Comparison of ENCODE assay signal across 7 cellular contexts in genomic region chr18:11751305-11752115, GRCh38.
DNase-seq lines count a peak whose midpoint lies in the region; ATAC-seq and TF ChIP-seq lines count a peak whose summit lies in the region.

No MANE protein-coding gene starts in this region.

- 8 to 22% (median 10%) methylated on average over 17 to 84 of the region's 84 CpGs for WGBS in stomach, 5 donors

- no peak for ATAC-seq in effector memory CD8-positive, alpha-beta T cell (replicated peaks)
- ATAC-seq in memory B cell (ENCODE audit: low read depth) = no peak
- ATAC-seq in GM18511 (IDR thresholded peaks at IDR 0.05; ENCODE audit: unreplicated experiment) = no peak

- H3K27me3 Mint-ChIP-seq in effector memory CD8-positive, alpha-beta T cell = peaks cover 58 to 70% of the 10 kb centered on the region in 2 donors
- peaks cover 24% of the 10 kb centered on the region for H3K27me3 Mint-ChIP-seq in memory B cell
- peaks cover 60 to 87% (median 70%) of the 10 kb centered on the region in 3 donors for H3K27me3 Mint-ChIP-seq in CD14-positive monocyte (ENCODE audit: low read depth in 3 of 3)

- no peaks in the 10 kb centered on the region for H3K9me3 Mint-ChIP-seq in effector memory CD8-positive, alpha-beta T cell
- no peaks in the 10 kb centered on the region for H3K9me3 Mint-ChIP-seq in memory B cell
- peaks cover 0 to 10% (median 5%) of the 10 kb centered on the region in 7 donors for H3K9me3 Mint-ChIP-seq in CD14-positive monocyte

- intact Hi-C loops in stomach (cut with DNase I; ENCODE audit: low total_unique reads) (no loop called here), CD14-positive monocyte (cut with micrococcal nuclease) (no loop called here)

- TF ChIP-seq CTCF in stomach (IDR thresholded peaks at IDR 0.05) = no peak
- no peak for TF ChIP-seq CTCF in CD14-positive monocyte (IDR thresholded peaks at IDR 0.05)

- peak overlapping the region in 1 of 2 donors; percentile 63 for H3K27ac Mint-ChIP-seq in effector memory CD8-positive, alpha-beta T cell
- H3K27ac Mint-ChIP-seq in memory B cell (no peak overlapping the region), CD14-positive monocyte (peak overlapping the region in 1 of 7 donors; percentile 48)

- H3K27me3 ChIP-seq in SJSA1 (replicated peaks) = peaks cover 39% of the 10 kb centered on the region
- peaks cover 0 to 61% (median 28%) of the 10 kb centered on the region in 3 donors for H3K27me3 ChIP-seq in stomach

- no peak for TF ChIP-seq POLR2A in stomach (IDR thresholded peaks at IDR 0.05)

- peak overlapping the region; percentile 25 to 64 for H3K4me3 Mint-ChIP-seq in effector memory CD8-positive, alpha-beta T cell
- H3K4me3 Mint-ChIP-seq in memory B cell (peak overlapping the region; percentile 18), CD14-positive monocyte (peak overlapping the region in 1 of 2 donors; percentile 85)

- H3K27ac ChIP-seq in SJSA1 (no peak overlapping the region), stomach (no peak overlapping the region)

- DNase-seq in SJSA1 (ENCODE audit: low read depth in 1 of 2, low spot score in 2 of 2) (no peak), memory B cell (ENCODE audit: low spot score in 2 of 2) (no peak), stomach (no peak), CD14-positive monocyte (ENCODE audit: low spot score) (no peak), GDM1 (lab: John Stamatoyannopoulos, UW) (no peak)
- no peak for DNase-seq in effector memory CD8-positive, alpha-beta T cell

- H3K4me1 ChIP-seq in SJSA1 (replicated peaks) = peaks cover 13% of the 10 kb centered on the region
- peaks cover 12 to 21% (median 16%) of the 10 kb centered on the region in 4 donors for H3K4me1 ChIP-seq in stomach

- no peak for TF ChIP-seq EP300 in stomach (IDR thresholded peaks at IDR 0.05)

- peaks cover 3% of the 10 kb centered on the region for H3K36me3 Mint-ChIP-seq in effector memory CD8-positive, alpha-beta T cell (ENCODE audit: insufficient read depth)
- H3K36me3 Mint-ChIP-seq in memory B cell (no peaks in the 10 kb centered on the region), CD14-positive monocyte (peaks cover 0 to 4% of the 10 kb centered on the region in 2 donors)

- H3K36me3 ChIP-seq in SJSA1 (no peaks in the 10 kb centered on the region), stomach (no peaks in the 10 kb centered on the region)

- peaks cover 3 to 7% of the 10 kb centered on the region in 2 donors for H3K4me1 Mint-ChIP-seq in effector memory CD8-positive, alpha-beta T cell (ENCODE audit: low read depth in 2 of 2)
- H3K4me1 Mint-ChIP-seq in memory B cell = peaks cover 9% of the 10 kb centered on the region
- peaks cover 9% of the 10 kb centered on the region for H3K4me1 Mint-ChIP-seq in CD14-positive monocyte

- H3K4me3 ChIP-seq in SJSA1 (peak overlapping the region; percentile 42), stomach (peak overlapping the region; percentile 14 to 48 (median 38))

- H3K9me3 ChIP-seq in SJSA1 (replicated peaks) (0 out of 2 replicates have a peak, but pooled peaks cover 2% of the 10 kb centered on the region), stomach (no peaks in the 10 kb centered on the region)
